ENCODE assay signal across 18 cellular contexts in the genomic region with DNA sequence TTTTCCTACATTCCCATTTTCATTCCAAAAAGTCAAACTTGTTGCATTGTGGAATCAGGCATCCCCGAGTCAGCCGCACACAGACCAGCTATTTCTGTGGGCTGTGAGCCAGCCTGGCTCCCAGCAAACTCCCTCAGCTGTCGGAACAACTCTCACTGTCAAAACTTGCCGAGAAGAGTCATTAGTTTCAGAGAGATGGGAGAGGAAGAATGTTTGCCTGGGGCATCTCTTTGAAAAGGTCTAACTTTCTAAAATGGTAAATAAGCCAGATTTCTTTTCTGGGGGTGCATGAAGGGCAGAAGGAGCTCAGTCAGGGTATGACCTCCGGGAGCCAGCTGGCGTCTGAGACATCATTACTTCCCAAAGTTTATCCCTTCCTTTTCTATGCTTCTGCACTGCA.
"Had no signal": no experiment of that assay in that cellular context is flagged by ENCODE, and none has a peak within 500 bp of the region (broad histone marks: within the 10 kb centered on the region; RNA-seq: fewer than 3 reads in every experiment).

No MANE protein-coding gene starts in this region.

- DNase-seq: IMR-90, Kasumi-1, MM.1S, NCI-H1092 treated with DMSO at 0.1 percent for 48 hours, NCI-H1436, NCI-H187, NCI-H2029, NCI-H2081 treated with DMSO at 0.1 percent for 48 hours, NCI-H2171, NCI-H226, NCI-H446, NCI-H510A, NCI-H524 treated with DMSO at 0.1 percent for 48 hours, NCI-H69, NCI-H774, SHP77 had no signal

- H3K4me2 ChIP-seq: KMS-11 had no signal

- H3K9ac ChIP-seq: KMS-11 had no signal

- H3K27ac ChIP-seq: KMS-11, RWPE1 had no signal
